35 cellular contexts compared by ENCODE assay signal in genomic region chr6:963456-963855, GRCh38.
"Had no signal": no experiment of that assay in that cellular context is flagged by ENCODE, and none has a peak within 500 bp of the region (broad histone marks: within the 10 kb centered on the region; RNA-seq: fewer than 3 reads in every experiment).

No MANE protein-coding gene starts in this region.

- H3K27me3 ChIP-seq: ascending aorta, cardiac muscle cell had no signal

- H3K4me3 ChIP-seq: ascending aorta, cardiac muscle cell had no signal

- H3K4me3 Mint-ChIP-seq: activated B cell treated with CpG ODN at 0.5 μM for 24 hours; activated CD4-positive, alpha-beta memory T cell treated with anti-CD3 and anti-CD28 coated beads for 36 hours; activated CD4-positive, alpha-beta T cell treated with anti-CD3 and anti-CD28 coated beads, Interleukin-2, amount 10 ng/mL, durations not matched to agents 24 days and 14 days; activated CD8-positive, alpha-beta memory T cell treated with anti-CD3 and anti-CD28 coated beads, Interleukin-2, amount 10 ng/mL, durations not matched to agents 7 days and 5 days; activated CD8-positive, alpha-beta T cell treated with anti-CD3 and anti-CD28 coated beads, Interleukin-2, amount 10 ng/mL, durations not matched to agents 7 days and 5 days; activated naive CD4-positive, alpha-beta T cell treated with anti-CD3 and anti-CD28 coated beads, Interleukin-2, amount 10 ng/mL, durations not matched to agents 7 days and 5 days; activated naive CD4-positive, alpha-beta T cell treated with anti-CD3 and anti-CD28 coated beads, Interleukin-2, amount 50 U/mL, for 24 hours; activated naive CD8-positive, alpha-beta T cell; activated naive CD8-positive, alpha-beta T cell treated with anti-CD3 and anti-CD28 coated beads, Interleukin-2, amount 10 ng/mL, durations not matched to agents 7 days and 5 days; activated naive CD8-positive, alpha-beta T cell treated with anti-CD3 and anti-CD28 coated beads, Interleukin-2, amount 50 U/mL, for 24 hours; activated T-cell treated with anti-CD3 and anti-CD28 coated beads, Interleukin-2, amount 50 U/mL, for 24 hours; brain; central memory CD8-positive, alpha-beta T cell; T-cell; T-helper 17 cell had no signal

- ATAC-seq: activated CD8-positive, alpha-beta memory T cell treated with anti-CD3 and anti-CD28 coated beads, Interleukin-2, amount 10 ng/mL, durations not matched to agents 7 days and 5 days; activated CD8-positive, alpha-beta T cell treated with anti-CD3 and anti-CD28 coated beads, Interleukin-2, amount 10 ng/mL, durations not matched to agents 7 days and 5 days; activated naive CD8-positive, alpha-beta T cell treated with anti-CD3 and anti-CD28 coated beads, Interleukin-2, amount 50 U/mL, for 24 hours; T-cell; T-helper 17 cell had no signal

- H3K27ac Mint-ChIP-seq: activated B cell treated with CpG ODN at 0.5 μM for 24 hours; activated CD4-positive, alpha-beta memory T cell treated with anti-CD3 and anti-CD28 coated beads for 36 hours; activated CD4-positive, alpha-beta T cell treated with anti-CD3 and anti-CD28 coated beads, Interleukin-2, amount 10 ng/mL, durations not matched to agents 24 days and 14 days; activated CD8-positive, alpha-beta memory T cell treated with anti-CD3 and anti-CD28 coated beads, Interleukin-2, amount 10 ng/mL, durations not matched to agents 7 days and 5 days; activated CD8-positive, alpha-beta T cell treated with anti-CD3 and anti-CD28 coated beads, Interleukin-2, amount 10 ng/mL, durations not matched to agents 7 days and 5 days; activated naive CD4-positive, alpha-beta T cell treated with anti-CD3 and anti-CD28 coated beads, Interleukin-2, amount 10 ng/mL, durations not matched to agents 7 days and 5 days; activated naive CD8-positive, alpha-beta T cell; activated naive CD8-positive, alpha-beta T cell treated with anti-CD3 and anti-CD28 coated beads, Interleukin-2, amount 10 ng/mL, durations not matched to agents 7 days and 5 days; activated naive CD8-positive, alpha-beta T cell treated with anti-CD3 and anti-CD28 coated beads, Interleukin-2, amount 50 U/mL, for 24 hours; activated T-cell treated with anti-CD3 and anti-CD28 coated beads, Interleukin-2, amount 50 U/mL, for 24 hours; activated T-helper 2 cell treated with anti-CD3 and anti-CD28 coated beads, Interferon-gamma antibody, Interleukin-2, Interleukin-4, amounts not matched to agents 10 μg/mL and 5 μg/mL and 100 μg/mL, durations not matched to agents 14 hours and 24 hours and 36 hours; brain; T-cell; T-helper 17 cell had no signal

- FAIRE-seq: bronchial epithelial cell, TTC549 had no signal

- H3K36me3 Mint-ChIP-seq: activated CD4-positive, alpha-beta memory T cell treated with anti-CD3 and anti-CD28 coated beads for 36 hours; activated CD8-positive, alpha-beta memory T cell treated with anti-CD3 and anti-CD28 coated beads, Interleukin-2, amount 10 ng/mL, durations not matched to agents 7 days and 5 days; activated naive CD4-positive, alpha-beta T cell treated with anti-CD3 and anti-CD28 coated beads, Interleukin-2, amount 10 ng/mL, durations not matched to agents 7 days and 5 days; activated naive CD4-positive, alpha-beta T cell treated with anti-CD3 and anti-CD28 coated beads, Interleukin-2, amount 50 U/mL, for 24 hours; activated naive CD8-positive, alpha-beta T cell; activated naive CD8-positive, alpha-beta T cell treated with anti-CD3 and anti-CD28 coated beads, Interleukin-2, amount 10 ng/mL, durations not matched to agents 7 days and 5 days; brain; T-cell had no signal

- H3K27ac ChIP-seq: ascending aorta, cardiac muscle cell, VCaP had no signal

- H3K4me1 ChIP-seq: ascending aorta had no signal

- H3K9me3 ChIP-seq: ascending aorta had no signal

- DNase-seq: activated B cell treated with CpG ODN at 0.5 μM for 24 hours; activated CD4-positive, alpha-beta memory T cell treated with anti-CD3 and anti-CD28 coated beads for 36 hours; activated CD4-positive, alpha-beta T cell treated with anti-CD3 and anti-CD28 coated beads for 4 hours; activated CD4-positive, alpha-beta T cell treated with anti-CD3 and anti-CD28 coated beads, Interleukin-2, amount 10 ng/mL, durations not matched to agents 24 days and 14 days; activated CD4-positive, alpha-beta T cell treated with anti-CD3 and anti-CD28 coated beads, Interleukin-2, amount 50 U/mL, for 1 hour; activated CD4-positive, alpha-beta T cell treated with anti-CD3 and anti-CD28 coated beads, Interleukin-2, amount 50 U/mL, for 4 hours; activated CD4-positive, CD25-positive, alpha-beta regulatory T cell treated with anti-CD3 and anti-CD28 coated beads, Interleukin-2, amount 50 U/mL, for 72 hours; activated CD8-positive, alpha-beta memory T cell treated with anti-CD3 and anti-CD28 coated beads for 24 hours; activated CD8-positive, alpha-beta memory T cell treated with anti-CD3 and anti-CD28 coated beads, Interleukin-2, amount 10 ng/mL, durations not matched to agents 7 days and 5 days; activated CD8-positive, alpha-beta memory T cell treated with anti-CD3 and anti-CD28 coated beads, Interleukin-2, amount 50 U/mL, for 48 hours; activated CD8-positive, alpha-beta T cell treated with anti-CD3 and anti-CD28 coated beads, Interleukin-2, amount 10 ng/mL, durations not matched to agents 7 days and 5 days; activated effector memory CD4-positive, alpha-beta T cell treated with Interleukin-2 at 50 U/mL for 16 hours; activated gamma-delta T cell; activated naive CD4-positive, alpha-beta T cell treated with anti-CD3 and anti-CD28 coated beads, Interleukin-2, amount 10 ng/mL, durations not matched to agents 7 days and 5 days; activated naive CD4-positive, alpha-beta T cell treated with Interleukin-2 at 50 U/mL for 16 hours; activated naive CD8-positive, alpha-beta T cell treated with anti-CD3 and anti-CD28 coated beads, Interleukin-2, amount 10 ng/mL, durations not matched to agents 7 days and 5 days; activated naive CD8-positive, alpha-beta T cell treated with anti-CD3 and anti-CD28 coated beads, Interleukin-2, amount 50 U/mL, for 24 hours; activated T-cell treated with anti-CD3 and anti-CD28 coated beads, Interleukin-2, amount 50 U/mL, for 24 hours; activated T-cell treated with anti-CD3 and anti-CD28 coated beads, Interleukin-2, amount 50 U/mL, for 48 hours; amygdala; anterior cingulate cortex; caudate nucleus; cerebellar nuclear complex; T-cell; T-helper 17 cell had no signal

- H3K4me1 Mint-ChIP-seq: activated B cell treated with CpG ODN at 0.5 μM for 24 hours; activated CD4-positive, alpha-beta T cell treated with anti-CD3 and anti-CD28 coated beads, Interleukin-2, amount 10 ng/mL, durations not matched to agents 24 days and 14 days; activated CD8-positive, alpha-beta memory T cell treated with anti-CD3 and anti-CD28 coated beads, Interleukin-2, amount 10 ng/mL, durations not matched to agents 7 days and 5 days; activated naive CD4-positive, alpha-beta T cell treated with anti-CD3 and anti-CD28 coated beads, Interleukin-2, amount 10 ng/mL, durations not matched to agents 7 days and 5 days; activated naive CD4-positive, alpha-beta T cell treated with anti-CD3 and anti-CD28 coated beads, Interleukin-2, amount 50 U/mL, for 24 hours; activated naive CD8-positive, alpha-beta T cell treated with anti-CD3 and anti-CD28 coated beads, Interleukin-2, amount 10 ng/mL, durations not matched to agents 7 days and 5 days; activated naive CD8-positive, alpha-beta T cell treated with anti-CD3 and anti-CD28 coated beads, Interleukin-2, amount 50 U/mL, for 24 hours; brain; central memory CD8-positive, alpha-beta T cell; T-cell; T-helper 17 cell had no signal

- H3K9me3 Mint-ChIP-seq: activated B cell treated with CpG ODN at 0.5 μM for 24 hours; activated CD4-positive, alpha-beta memory T cell treated with anti-CD3 and anti-CD28 coated beads for 36 hours; activated CD4-positive, alpha-beta T cell treated with anti-CD3 and anti-CD28 coated beads, Interleukin-2, amount 10 ng/mL, durations not matched to agents 24 days and 14 days; activated naive CD4-positive, alpha-beta T cell treated with anti-CD3 and anti-CD28 coated beads, Interleukin-2, amount 10 ng/mL, durations not matched to agents 7 days and 5 days; activated naive CD4-positive, alpha-beta T cell treated with anti-CD3 and anti-CD28 coated beads, Interleukin-2, amount 50 U/mL, for 24 hours; activated naive CD8-positive, alpha-beta T cell treated with anti-CD3 and anti-CD28 coated beads, Interleukin-2, amount 10 ng/mL, durations not matched to agents 7 days and 5 days; activated naive CD8-positive, alpha-beta T cell treated with anti-CD3 and anti-CD28 coated beads, Interleukin-2, amount 50 U/mL, for 24 hours; activated T-cell treated with anti-CD3 and anti-CD28 coated beads, Interleukin-2, amount 50 U/mL, for 24 hours; activated T-helper 2 cell treated with anti-CD3 and anti-CD28 coated beads, Interferon-gamma antibody, Interleukin-2, Interleukin-4, amounts not matched to agents 10 μg/mL and 5 μg/mL and 100 μg/mL, durations not matched to agents 14 hours and 24 hours and 36 hours; brain; central memory CD8-positive, alpha-beta T cell; T-cell had no signal

- H3K36me3 ChIP-seq: ascending aorta, cardiac muscle cell had no signal
